34 cellular contexts compared by ENCODE assay signal in genomic region chr12:106815741-106816140, GRCh38.
"Had no signal": no experiment of that assay in that cellular context is flagged by ENCODE, and none has a peak within 500 bp of the region (broad histone marks: within the 10 kb centered on the region; RNA-seq: fewer than 3 reads in every experiment).

No MANE protein-coding gene starts in this region.

- H3K4me1 ChIP-seq: Peyer's patch, SJSA1 had no signal

- H3K4me2 ChIP-seq: SK-N-SH had no signal

- H3K27ac ChIP-seq: brain microvascular endothelial cell, Peyer's patch, SJSA1 had no signal

- H3K27me3 ChIP-seq: brain microvascular endothelial cell, Peyer's patch, SJSA1 had no signal

- H3K9me3 Mint-ChIP-seq: activated CD4-positive, alpha-beta T cell treated with anti-CD3 and anti-CD28 coated beads, Interleukin-2, amount 10 ng/mL, durations not matched to agents 7 days and 5 days; activated naive CD4-positive, alpha-beta T cell treated with anti-CD3 and anti-CD28 coated beads, Interleukin-2, amount 10 ng/mL, durations not matched to agents 7 days and 5 days; activated naive CD8-positive, alpha-beta T cell treated with anti-CD3 and anti-CD28 coated beads, Interleukin-2, amount 50 U/mL, for 24 hours; central memory CD8-positive, alpha-beta T cell; T-helper 1 cell treated with Interleukin-12 subunit alpha and Interleukin-12 subunit beta and Interleukin-4 antibody, amounts not matched to agents 30 μg/mL and 1 μg/mL, for 36 hours; T-helper 2 cell treated with Interferon-gamma antibody and Interleukin-4, amounts not matched to agents 5 μg/mL and 100 μg/mL, for 36 hours had no signal

- H3K4me3 ChIP-seq: K562, Peyer's patch, SJSA1 had no signal

- H3K4me3 Mint-ChIP-seq: activated CD4-positive, alpha-beta T cell treated with anti-CD3 and anti-CD28 coated beads for 36 hours; activated CD4-positive, alpha-beta T cell treated with anti-CD3 and anti-CD28 coated beads, Interleukin-2, amount 10 ng/mL, durations not matched to agents 7 days and 5 days; activated CD8-positive, alpha-beta memory T cell treated with anti-CD3 and anti-CD28 coated beads, Interleukin-2, amount 10 ng/mL, durations not matched to agents 7 days and 5 days; activated naive CD4-positive, alpha-beta T cell treated with anti-CD3 and anti-CD28 coated beads, Interleukin-2, amount 10 ng/mL, durations not matched to agents 7 days and 5 days; activated naive CD8-positive, alpha-beta T cell; activated naive CD8-positive, alpha-beta T cell treated with anti-CD3 and anti-CD28 coated beads, Interleukin-2, amount 50 U/mL, for 24 hours; central memory CD8-positive, alpha-beta T cell; T-helper 1 cell treated with Interleukin-12 subunit alpha and Interleukin-12 subunit beta and Interleukin-4 antibody, amounts not matched to agents 30 μg/mL and 1 μg/mL, for 36 hours; T-helper 2 cell treated with Interferon-gamma antibody and Interleukin-4, amounts not matched to agents 5 μg/mL and 100 μg/mL, for 36 hours had no signal

- H3K27me3 Mint-ChIP-seq: activated CD4-positive, alpha-beta T cell treated with anti-CD3 and anti-CD28 coated beads for 36 hours; activated CD4-positive, alpha-beta T cell treated with anti-CD3 and anti-CD28 coated beads, Interleukin-2, amount 10 ng/mL, durations not matched to agents 7 days and 5 days; activated CD8-positive, alpha-beta memory T cell treated with anti-CD3 and anti-CD28 coated beads, Interleukin-2, amount 10 ng/mL, durations not matched to agents 7 days and 5 days; activated naive CD4-positive, alpha-beta T cell treated with anti-CD3 and anti-CD28 coated beads, Interleukin-2, amount 10 ng/mL, durations not matched to agents 7 days and 5 days; activated naive CD8-positive, alpha-beta T cell; activated naive CD8-positive, alpha-beta T cell treated with anti-CD3 and anti-CD28 coated beads, Interleukin-2, amount 50 U/mL, for 24 hours; central memory CD8-positive, alpha-beta T cell had no signal

- DNase-seq: activated CD4-positive, alpha-beta T cell treated with anti-CD3 and anti-CD28 coated beads for 36 hours; activated CD4-positive, alpha-beta T cell treated with anti-CD3 and anti-CD28 coated beads, Interleukin-2, amount 10 ng/mL, durations not matched to agents 7 days and 5 days; activated CD4-positive, alpha-beta T cell treated with anti-CD3 and anti-CD28 coated beads, Interleukin-2, amount 50 U/mL, for 48 hours; activated CD8-positive, alpha-beta memory T cell treated with anti-CD3 and anti-CD28 coated beads for 24 hours; activated CD8-positive, alpha-beta memory T cell treated with anti-CD3 and anti-CD28 coated beads, Interleukin-2, amount 10 ng/mL, durations not matched to agents 7 days and 5 days; activated CD8-positive, alpha-beta memory T cell treated with anti-CD3 and anti-CD28 coated beads, Interleukin-2, amount 50 U/mL, for 48 hours; activated effector memory CD4-positive, alpha-beta T cell treated with Interleukin-2 at 50 U/mL for 16 hours; activated naive CD4-positive, alpha-beta T cell treated with anti-CD3 and anti-CD28 coated beads, Interleukin-2, amount 10 ng/mL, durations not matched to agents 7 days and 5 days; activated naive CD8-positive, alpha-beta T cell treated with anti-CD3 and anti-CD28 coated beads, Interleukin-2, amount 50 U/mL, for 24 hours; activated T-cell treated with anti-CD3 and anti-CD28 coated beads, Interleukin-2, amount 50 U/mL, for 48 hours; aorta; brain microvascular endothelial cell; NCI-H1105; NCI-H1417 treated with DMSO at 0.1 percent for 48 hours; NCI-H187 treated with DMSO at 0.1 percent for 48 hours; NCI-H2081; NCI-H2171 treated with DMSO at 0.1 percent for 48 hours; NCI-H2227 treated with DMSO at 0.1 percent for 48 hours; NCI-H446; NCI-H510A treated with DMSO at 0.1 percent for 48 hours; NCI-H69; NK-92 treated with Interleukin-12 subunit alpha and Interleukin-12 subunit beta, amount 100 ng/mL, for 24 hours; PC-3; Peyer's patch; RPMI8226; SHP77 treated with DMSO at 0.1 percent for 48 hours; SK-N-SH had no signal

- H3K27ac Mint-ChIP-seq: activated CD4-positive, alpha-beta T cell treated with anti-CD3 and anti-CD28 coated beads for 36 hours; activated CD4-positive, alpha-beta T cell treated with anti-CD3 and anti-CD28 coated beads, Interleukin-2, amount 10 ng/mL, durations not matched to agents 7 days and 5 days; activated CD8-positive, alpha-beta memory T cell treated with anti-CD3 and anti-CD28 coated beads, Interleukin-2, amount 10 ng/mL, durations not matched to agents 7 days and 5 days; activated naive CD4-positive, alpha-beta T cell treated with anti-CD3 and anti-CD28 coated beads, Interleukin-2, amount 10 ng/mL, durations not matched to agents 7 days and 5 days; activated naive CD8-positive, alpha-beta T cell; activated naive CD8-positive, alpha-beta T cell treated with anti-CD3 and anti-CD28 coated beads, Interleukin-2, amount 50 U/mL, for 24 hours; T-helper 1 cell treated with Interleukin-12 subunit alpha and Interleukin-12 subunit beta and Interleukin-4 antibody, amounts not matched to agents 30 μg/mL and 1 μg/mL, for 36 hours; T-helper 2 cell treated with Interferon-gamma antibody and Interleukin-4, amounts not matched to agents 5 μg/mL and 100 μg/mL, for 36 hours had no signal

- H3K4me1 Mint-ChIP-seq: activated CD4-positive, alpha-beta T cell treated with anti-CD3 and anti-CD28 coated beads for 36 hours; activated CD4-positive, alpha-beta T cell treated with anti-CD3 and anti-CD28 coated beads, Interleukin-2, amount 10 ng/mL, durations not matched to agents 7 days and 5 days; activated CD8-positive, alpha-beta memory T cell treated with anti-CD3 and anti-CD28 coated beads, Interleukin-2, amount 10 ng/mL, durations not matched to agents 7 days and 5 days; activated naive CD4-positive, alpha-beta T cell treated with anti-CD3 and anti-CD28 coated beads, Interleukin-2, amount 10 ng/mL, durations not matched to agents 7 days and 5 days; activated naive CD8-positive, alpha-beta T cell treated with anti-CD3 and anti-CD28 coated beads, Interleukin-2, amount 50 U/mL, for 24 hours; central memory CD8-positive, alpha-beta T cell had no signal

- ATAC-seq: activated CD4-positive, alpha-beta T cell treated with anti-CD3 and anti-CD28 coated beads for 36 hours; activated CD4-positive, CD25-positive, alpha-beta regulatory T cell treated with anti-CD3 and anti-CD28 coated beads, Interleukin-2, amount 50 U/mL, for 24 hours; activated CD8-positive, alpha-beta memory T cell treated with anti-CD3 and anti-CD28 coated beads, Interleukin-2, amount 10 ng/mL, durations not matched to agents 7 days and 5 days; activated naive CD8-positive, alpha-beta T cell treated with anti-CD3 and anti-CD28 coated beads, Interleukin-2, amount 50 U/mL, for 24 hours; K562; PC-3 had no signal

- H3K9ac ChIP-seq: SK-N-SH had no signal

- H3K9me3 ChIP-seq: Peyer's patch, SJSA1, SK-N-SH had no signal
